ENCODE assay signal across 8 cellular contexts in genomic region chr19:13101590-13102415, GRCh38. TPM values are rescaled to one million over a fixed set of nuclear protein-coding genes. Genes with fewer than 3 reads are reported as not detected.
DNase-seq lines count a peak whose midpoint lies in the region; ATAC-seq and TF ChIP-seq lines count a peak whose summit lies in the region.
"Had no signal": no experiment of that assay in that cellular context is flagged by ENCODE, and none has a peak within 500 bp of the region (broad histone marks: within the 10 kb centered on the region; RNA-seq: fewer than 3 reads in every experiment).

No MANE protein-coding gene starts in this region.

- POLR2A ChIA-PET in HEK293 (lab: Yijun Ruan, JAX): interaction anchor here (1.2 kb wide), 1 partner anchor 54 kb away, joined by 3 read pairs; no protein-coding TSS in a partner anchor
- POLR2A ChIA-PET in activated CD8-positive, alpha-beta T cell treated with anti-CD3 and anti-CD28 coated beads for 36 hours (lab: Charles Lee): interaction anchor here (0.5 to 3.0 kb wide), 5 partner anchors 13 to 1159 kb away, joined by 3 to 36 read pairs (median 4); partner anchors contain the start of genes NACC1 and TRMT1

- H3K36me3 ChIP-seq in HEK293 (ENCODE audit: control insufficient read depth in 2 of 2, insufficient read depth in 1 of 2, low read length in 2 of 2): peaks cover 0 to 31% of the 10 kb centered on the region in 2 experiments; a peak in 2 of 3 replicates
- peaks cover 0 to 11% (median 8%) of the 10 kb centered on the region in 4 donors for H3K36me3 ChIP-seq in stomach

- H3K4me1 Mint-ChIP-seq in activated CD8-positive, alpha-beta T cell treated with anti-CD3 and anti-CD28 coated beads for 36 hours (ENCODE audit: low read depth): peaks cover 44% of the 10 kb centered on the region

- H3K27ac ChIP-seq in HEK293 (ENCODE audit: extremely low read depth, low read depth, low read length): no peak overlapping the region
- peak overlapping the region; percentile 83 for H3K27ac ChIP-seq in layer of hippocampus (ENCODE audit: low read depth, low read length)
- peak overlapping the region; percentile 74 to 96 (median 86) for H3K27ac ChIP-seq in stomach

- no peaks in the 10 kb centered on the region for H3K27me3 ChIP-seq in layer of hippocampus (ENCODE audit: control insufficient read depth, insufficient read depth, low read length)
- H3K27me3 ChIP-seq in stomach: peaks cover 0 to 6% (median 0%) of the 10 kb centered on the region in 3 donors

- DNase-seq in activated CD8-positive, alpha-beta T cell treated with anti-CD3 and anti-CD28 coated beads for 36 hours: no peak
- DNase-seq in stomach (no peak), SW480 (ENCODE audit: low spot score) (no peak), GM19238 (ENCODE audit: insufficient read length, low spot score) (no peak)
- no peak for DNase-seq in activated CD4-positive, CD25-positive, alpha-beta regulatory T cell treated with anti-CD3 and anti-CD28 coated beads, Interleukin-2, amount 50 U/mL, for 72 hours
- DNase-seq: effector CD8-positive, alpha-beta T cell had no signal

- TF ChIP-seq CTCF in HEK293 (tag by site-specific recombination; IDR thresholded peaks at IDR 0.05) (no peak), stomach (IDR thresholded peaks at IDR 0.05) (no peak)
- TF ChIP-seq CTCF in activated CD8-positive, alpha-beta T cell treated with anti-CD3 and anti-CD28 coated beads for 36 hours (IDR thresholded peaks at IDR 0.05): no peak

- H3K4me1 ChIP-seq in HEK293 (ENCODE audit: control insufficient read depth, insufficient read depth, low read length): no peaks in the 10 kb centered on the region
- H3K4me1 ChIP-seq in stomach: peaks cover 45 to 89% (median 66%) of the 10 kb centered on the region in 4 donors

- no peak overlapping the region for H3K27ac Mint-ChIP-seq in activated CD8-positive, alpha-beta T cell treated with anti-CD3 and anti-CD28 coated beads for 36 hours

- H3K4me3 ChIP-seq in HEK293 (ENCODE audit: low read depth, low read length): no peak overlapping the region
- H3K4me3 ChIP-seq in stomach: peak overlapping the region; percentile 39 to 53 (median 42)

- WGBS in stomach, 5 donors: 63 to 79% (median 74%) methylated on average over 7 of the region's 7 CpGs

- TF ChIP-seq POLR2A in stomach (IDR thresholded peaks at IDR 0.05): no peak

- peaks cover 18% of the 10 kb centered on the region for H3K27me3 Mint-ChIP-seq in activated CD8-positive, alpha-beta T cell treated with anti-CD3 and anti-CD28 coated beads for 36 hours

- H3K9me3 Mint-ChIP-seq in activated CD8-positive, alpha-beta T cell treated with anti-CD3 and anti-CD28 coated beads for 36 hours: no peaks in the 10 kb centered on the region

- CTCF ChIA-PET in HEK293 (lab: Yijun Ruan, JAX): interaction anchor here (0.7 to 1.5 kb wide), 2 partner anchors 136 to 137 kb away, joined by 3 to 11 read pairs; no protein-coding TSS in a partner anchor
- CTCF ChIA-PET in activated CD8-positive, alpha-beta T cell treated with anti-CD3 and anti-CD28 coated beads for 36 hours (lab: Charles Lee): interaction anchor here (0.6 to 3.7 kb wide), 6 partner anchors 10 to 136 kb away, joined by 3 to 21 read pairs (median 4); no protein-coding TSS in a partner anchor

- no peak for ATAC-seq in activated CD8-positive, alpha-beta T cell treated with anti-CD3 and anti-CD28 coated beads for 36 hours

- H3K9me3 ChIP-seq in HEK293 (ENCODE audit: control insufficient read depth, insufficient read depth, low read depth, low read length) (no peaks in the 10 kb centered on the region), stomach (no peaks in the 10 kb centered on the region)

- H3K36me3 Mint-ChIP-seq in activated CD8-positive, alpha-beta T cell treated with anti-CD3 and anti-CD28 coated beads for 36 hours (ENCODE audit: low read depth): peaks cover 10% of the 10 kb centered on the region

- intact Hi-C loops in activated CD8-positive, alpha-beta T cell treated with anti-CD3 and anti-CD28 coated beads for 36 hours (cut with micrococcal nuclease): no loop called here
- intact Hi-C loops in stomach (cut with DNase I; ENCODE audit: low total_unique reads): no loop called here

- no peak for TF ChIP-seq EP300 in stomach (IDR thresholded peaks at IDR 0.05)

- peak overlapping the region; percentile 66 for H3K4me3 Mint-ChIP-seq in activated CD8-positive, alpha-beta T cell treated with anti-CD3 and anti-CD28 coated beads for 36 hours

TF ChIP-seq in HEK293, 187 proteins besides CTCF, POLR2A, EP300 and RAD21:
- TF ChIP-seq BCL11B (tag by site-specific recombination; IDR thresholded peaks at IDR 0.05; ENCODE audit: low read depth): peak; percentile 98
- TF ChIP-seq IKZF3 (tag by site-specific recombination; IDR thresholded peaks at IDR 0.05): no peak
- TF ChIP-seq ZNF423 (tag by site-specific recombination; IDR thresholded peaks at IDR 0.05): no peak
- peak; percentile 80 for TF ChIP-seq ZNF121 (tag by site-specific recombination; IDR thresholded peaks at IDR 0.05)
- TF ChIP-seq ZNF2 (tag by site-specific recombination; IDR thresholded peaks at IDR 0.05): no peak
- no peak for TF ChIP-seq ZNF148 (tag by site-specific recombination; IDR thresholded peaks at IDR 0.05; ENCODE audit: borderline replicate concordance)
- no peak for TF ChIP-seq ZNF529 (tag by site-specific recombination; IDR thresholded peaks at IDR 0.05; ENCODE audit: insufficient replicate concordance)
- TF ChIP-seq ZNF560 (tag by site-specific recombination; IDR thresholded peaks at IDR 0.05; ENCODE audit: borderline replicate concordance): no peak
- TF ChIP-seq BCL11A (tag by site-specific recombination; IDR thresholded peaks at IDR 0.05; ENCODE audit: low read depth): peak; percentile 87
- peak; percentile 42; the same call in 1 of the 2 replicates for TF ChIP-seq ZBTB7A (tag by site-specific recombination; IDR thresholded peaks at IDR 0.05; ENCODE audit: low read depth)
- TF ChIP-seq ZNF26 (tag by site-specific recombination; IDR thresholded peaks at IDR 0.05): no peak
- no peak for TF ChIP-seq ZBTB20 (tag by site-specific recombination; IDR thresholded peaks at IDR 0.05)
- TF ChIP-seq ZEB2 (tag by site-specific recombination; IDR thresholded peaks at IDR 0.05): no peak

RNA-seq across cellular contexts. Expression of gene LYL1, which starts 0.9 kb away (rescaled TPM):
- 1 to 10 TPM; 3.9 to 4.8 TPM for total RNA-seq in activated CD8-positive, alpha-beta T cell treated with anti-CD3 and anti-CD28 coated beads for 36 hours
- 10 to 100 TPM in 2 of 5 donors, 1 to 10 TPM in 2, not detected in 1; 1.3 to 19.3 (median 7.6) TPM for total RNA-seq in stomach
- 1 to 10 TPM; 4.1 to 5.5 (median 5.0) TPM for polyA plus RNA-seq in stomach

RNA-seq across cellular contexts. Expression of gene TRMT1, which starts 14.7 kb away (rescaled TPM):
- total RNA-seq in activated CD8-positive, alpha-beta T cell treated with anti-CD3 and anti-CD28 coated beads for 36 hours: 10 to 100 TPM; 85.0 to 95.7 TPM
- total RNA-seq in stomach: 100 to 1,000 TPM in 1 of 5 donors, 10 to 100 TPM in 4; 29.6 to 373 (median 36.5) TPM
- polyA plus RNA-seq in stomach: 10 to 100 TPM; 64.7 to 88.2 (median 77.9) TPM

RNA-seq across cellular contexts. Expression of gene NACC1, which starts 16.3 kb away (rescaled TPM):
- 10 to 100 TPM; 73.8 to 87.5 TPM for total RNA-seq in activated CD8-positive, alpha-beta T cell treated with anti-CD3 and anti-CD28 coated beads for 36 hours
- total RNA-seq in stomach: 100 to 1,000 TPM in 1 of 5 donors, 10 to 100 TPM in 4; 10.1 to 122 (median 26.3) TPM
- 10 to 100 TPM in 1 of 3 donors, 1 to 10 TPM in 2; 6.9 to 26.2 (median 9.5) TPM for polyA plus RNA-seq in stomach

RNA-seq across cellular contexts. Expression of gene STX10, which starts 48.4 kb away (rescaled TPM):
- 10 to 100 TPM; 66.8 to 72.4 TPM for total RNA-seq in activated CD8-positive, alpha-beta T cell treated with anti-CD3 and anti-CD28 coated beads for 36 hours
- total RNA-seq in stomach: 100 to 1,000 TPM in 3 of 5 donors, 10 to 100 TPM in 2; 20.4 to 942 (median 117) TPM
- 100 to 1,000 TPM in 1 of 3 donors, 10 to 100 TPM in 2; 74.8 to 114 (median 94.7) TPM for polyA plus RNA-seq in stomach

RNA-seq across cellular contexts. Expression of gene IER2, which starts 48.4 kb away (rescaled TPM):
- total RNA-seq in activated CD8-positive, alpha-beta T cell treated with anti-CD3 and anti-CD28 coated beads for 36 hours: 100 to 1,000 TPM; 120 to 122 TPM
- 100 to 1,000 TPM in 3 of 5 donors, 10 to 100 TPM in 2; 32.3 to 421 (median 150) TPM for total RNA-seq in stomach
- polyA plus RNA-seq in stomach: 10 to 100 TPM; 64.3 to 87.2 (median 64.6) TPM
